ENCODE assay signal across 8 cellular contexts in genomic region chr5:151772029-151772867, GRCh38. TPM values are rescaled to one million over a fixed set of nuclear protein-coding genes. Genes with fewer than 3 reads are reported as not detected.
DNase-seq lines count a peak whose midpoint lies in the region; ATAC-seq and TF ChIP-seq lines count a peak whose summit lies in the region.

No MANE protein-coding gene starts in this region.

- H3K27ac ChIP-seq in neural cell (ENCODE audit: low read length), result peak overlapping the region; percentile 58
- peak overlapping the region; percentile 82 to 90 for H3K27ac ChIP-seq in testis

- no peak for TF ChIP-seq CTCF in NB4 (IDR thresholded peaks at IDR 0.05; ENCODE audit: low read depth, low read length)
- no peak for TF ChIP-seq CTCF in fibroblast of mammary gland (conservative IDR thresholded peaks at IDR 0.05; ENCODE audit: control insufficient read depth, insufficient read depth, low read depth, low read length)
- no peak for TF ChIP-seq CTCF in neural cell (IDR thresholded peaks at IDR 0.05; ENCODE audit: poor library complexity, severe bottlenecking)
- TF ChIP-seq CTCF in testis (IDR thresholded peaks at IDR 0.05), result no peak

- H3K9me3 Mint-ChIP-seq in activated T-cell treated with anti-CD3 and anti-CD28 coated beads, Interleukin-2, amount 50 U/mL, for 4 hours, result no peaks in the 10 kb centered on the region

- peaks cover 35% of the 10 kb centered on the region for H3K36me3 Mint-ChIP-seq in activated T-cell treated with anti-CD3 and anti-CD28 coated beads, Interleukin-2, amount 50 U/mL, for 4 hours (ENCODE audit: insufficient read depth)

- H3F3A ChIP-seq in neural cell (ENCODE audit: insufficient read depth, low read length, poor library complexity, severe bottlenecking), result no peaks in the 10 kb centered on the region

- peak in 2 of 3 experiments; percentile 8 to 78 for DNase-seq in activated CD8-positive, alpha-beta memory T cell treated with anti-CD3 and anti-CD28 coated beads for 48 hours (ENCODE audit: low read depth in 2 of 3, low spot score in 2 of 3)
- no peak for DNase-seq in activated CD8-positive, alpha-beta memory T cell treated with anti-CD3 and anti-CD28 coated beads for 24 hours
- peak; percentile 63 for DNase-seq in NB4 (ENCODE audit: low read depth)
- DNase-seq in activated T-cell treated with anti-CD3 and anti-CD28 coated beads, Interleukin-2, amount 50 U/mL, for 4 hours, result peak; percentile 28
- DNase-seq in fibroblast of mammary gland (ENCODE audit: low read depth), result peak; percentile 25
- peak; percentile 62 for DNase-seq in testis

- intact Hi-C loops in testis (cut with DNase I; ENCODE audit: low total_unique reads), result no loop called here

- no peak overlapping the region for H2AFZ ChIP-seq in neural cell (ENCODE audit: low read depth, low read length)

- ATAC-seq in activated T-cell treated with anti-CD3 and anti-CD28 coated beads, Interleukin-2, amount 50 U/mL, for 4 hours, result peak in 1 of 2 donors; percentile 2
- no peak for ATAC-seq in GM21526 (IDR thresholded peaks at IDR 0.05; ENCODE audit: low FRiP score, unreplicated experiment)

- peak overlapping the region; percentile 70 for H3K9ac ChIP-seq in neural cell (ENCODE audit: low read length)

- H3K4me1 Mint-ChIP-seq in activated T-cell treated with anti-CD3 and anti-CD28 coated beads, Interleukin-2, amount 50 U/mL, for 4 hours (ENCODE audit: low read depth), result peaks cover 43% of the 10 kb centered on the region

- H3K27me3 ChIP-seq in neural cell (ENCODE audit: insufficient read depth, low read depth, low read length) (no peaks in the 10 kb centered on the region), testis (no peaks in the 10 kb centered on the region)

- H3K79me2 ChIP-seq in neural cell (replicated peaks; ENCODE audit: insufficient read depth, low read length), result peaks cover 38% of the 10 kb centered on the region

- TF ChIP-seq RAD21 in neural cell (conservative IDR thresholded peaks at IDR 0.05), result no peak

- WGBS in testis, 2 donors, result 0% methylated on average over 16 to 87 of the region's 87 CpGs

- H3K9me3 ChIP-seq in neural cell (ENCODE audit: low read length) (no peaks in the 10 kb centered on the region), testis (no peaks in the 10 kb centered on the region)

- no peak for TF ChIP-seq POLR2A in NB4 (IDR thresholded peaks at IDR 0.05; ENCODE audit: extremely low read depth, insufficient read length)
- no peak for TF ChIP-seq POLR2A in testis (IDR thresholded peaks at IDR 0.05)

- no peaks in the 10 kb centered on the region for H3K27me3 Mint-ChIP-seq in activated T-cell treated with anti-CD3 and anti-CD28 coated beads, Interleukin-2, amount 50 U/mL, for 4 hours (ENCODE audit: low read depth)

- H3K9me2 ChIP-seq in neural cell (ENCODE audit: insufficient read depth, low read length), result no peaks in the 10 kb centered on the region

- H3K4me1 ChIP-seq in testis, result peaks cover 23% of the 10 kb centered on the region

- TF ChIP-seq EP300 in neural cell (conservative IDR thresholded peaks at IDR 0.05; ENCODE audit: poor library complexity, severe bottlenecking), result no peak

- H3K4me3 ChIP-seq in NB4 (ENCODE audit: low read depth, low read length) (peak overlapping the region; percentile 98), fibroblast of mammary gland (ENCODE audit: control insufficient read depth, low read depth, low read length) (peak overlapping the region; percentile 79), neural cell (ENCODE audit: low read length) (peak overlapping the region; percentile 73), testis (peak overlapping the region; percentile 81 to 85)

- H4K20me1 ChIP-seq in neural cell (ENCODE audit: insufficient read depth), result peaks cover 5% of the 10 kb centered on the region

- peak overlapping the region; percentile 85 for H3K4me2 ChIP-seq in neural cell (ENCODE audit: low read length)

- peak overlapping the region; percentile 88 for H3K4me3 Mint-ChIP-seq in activated T-cell treated with anti-CD3 and anti-CD28 coated beads, Interleukin-2, amount 50 U/mL, for 4 hours

- H3K36me3 ChIP-seq in neural cell (ENCODE audit: insufficient read depth, low read length) (no peaks in the 10 kb centered on the region), testis (ENCODE audit: low read depth, missing control alignments) (no peaks in the 10 kb centered on the region)

TF ChIP-seq in neural cell, 6 proteins besides CTCF, POLR2A, EP300 and RAD21:
- TF ChIP-seq MXI1 (conservative IDR thresholded peaks at IDR 0.05; ENCODE audit: poor library complexity, severe bottlenecking) (peak; percentile 26), POLR2AphosphoS5 (IDR thresholded peaks at IDR 0.05) (no peak), EZH2 (IDR thresholded peaks at IDR 0.05; ENCODE audit: borderline replicate concordance, insufficient read depth, low read length, poor library complexity, severe bottlenecking) (no peak), TAF1 (IDR thresholded peaks at IDR 0.05; ENCODE audit: low read depth) (peak; percentile 22), SMC3 (conservative IDR thresholded peaks at IDR 0.05; ENCODE audit: poor library complexity) (no peak)
- TF ChIP-seq, protein P1, sequence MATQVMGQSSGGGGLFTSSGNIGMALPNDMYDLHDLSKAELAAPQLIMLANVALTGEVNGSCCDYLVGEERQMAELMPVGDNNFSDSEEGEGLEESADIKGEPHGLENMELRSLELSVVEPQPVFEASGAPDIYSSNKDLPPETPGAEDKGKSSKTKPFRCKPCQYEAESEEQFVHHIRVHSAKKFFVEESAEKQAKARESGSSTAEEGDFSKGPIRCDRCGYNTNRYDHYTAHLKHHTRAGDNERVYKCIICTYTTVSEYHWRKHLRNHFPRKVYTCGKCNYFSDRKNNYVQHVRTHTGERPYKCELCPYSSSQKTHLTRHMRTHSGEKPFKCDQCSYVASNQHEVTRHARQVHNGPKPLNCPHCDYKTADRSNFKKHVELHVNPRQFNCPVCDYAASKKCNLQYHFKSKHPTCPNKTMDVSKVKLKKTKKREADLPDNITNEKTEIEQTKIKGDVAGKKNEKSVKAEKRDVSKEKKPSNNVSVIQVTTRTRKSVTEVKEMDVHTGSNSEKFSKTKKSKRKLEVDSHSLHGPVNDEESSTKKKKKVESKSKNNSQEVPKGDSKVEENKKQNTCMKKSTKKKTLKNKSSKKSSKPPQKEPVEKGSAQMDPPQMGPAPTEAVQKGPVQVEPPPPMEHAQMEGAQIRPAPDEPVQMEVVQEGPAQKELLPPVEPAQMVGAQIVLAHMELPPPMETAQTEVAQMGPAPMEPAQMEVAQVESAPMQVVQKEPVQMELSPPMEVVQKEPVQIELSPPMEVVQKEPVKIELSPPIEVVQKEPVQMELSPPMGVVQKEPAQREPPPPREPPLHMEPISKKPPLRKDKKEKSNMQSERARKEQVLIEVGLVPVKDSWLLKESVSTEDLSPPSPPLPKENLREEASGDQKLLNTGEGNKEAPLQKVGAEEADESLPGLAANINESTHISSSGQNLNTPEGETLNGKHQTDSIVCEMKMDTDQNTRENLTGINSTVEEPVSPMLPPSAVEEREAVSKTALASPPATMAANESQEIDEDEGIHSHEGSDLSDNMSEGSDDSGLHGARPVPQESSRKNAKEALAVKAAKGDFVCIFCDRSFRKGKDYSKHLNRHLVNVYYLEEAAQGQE (IDR thresholded peaks at IDR 0.05; ENCODE audit: borderline replicate concordance), result no peak

RNA-seq across cellular contexts. Expression of gene G3BP1, which starts 0.5 kb away (rescaled TPM):
- 100 to 1,000 TPM; 532 to 555 (median 540) TPM for total RNA-seq in activated T-cell treated with anti-CD3 and anti-CD28 coated beads, Interleukin-2, amount 50 U/mL, for 4 hours
- polyA plus RNA-seq in neural cell, result 41.5 and 65.5 TPM in 2 replicates
- 94.7 and 115 TPM in 2 replicates for polyA minus RNA-seq in neural cell
- 100 to 1,000 TPM; 112 TPM for total RNA-seq in testis
- 115 TPM for polyA plus RNA-seq in testis (ENCODE audit: insufficient read depth, low read depth, low replicate concordance)

RNA-seq across cellular contexts. Expression of gene ATOX1, which starts 13.8 kb away (rescaled TPM):
- total RNA-seq in activated T-cell treated with anti-CD3 and anti-CD28 coated beads, Interleukin-2, amount 50 U/mL, for 4 hours, result 10 to 100 TPM; 89.0 to 94.3 (median 91.7) TPM
- polyA plus RNA-seq in neural cell (79.9 and 151 TPM in 2 replicates), testis (ENCODE audit: insufficient read depth, low read depth, low replicate concordance) (115 TPM)
- polyA minus RNA-seq in neural cell, result 40.5 and 43.3 TPM in 2 replicates
- 100 to 1,000 TPM; 135 to 145 TPM for total RNA-seq in testis

Comparison
In these comparisons a context has a peak if more than half of its experiments do, and no peak if none do; other contexts are left out.
1. RNA of gene G3BP1, which starts 0.5 kb away (total RNA-seq): 532 to 555 TPM in activated T-cell treated with anti-CD3 and anti-CD28 coated beads, Interleukin-2, amount 50 U/mL, for 4 hours; 112 TPM in testis; every median in the first group is over 4 times any median in the second.
2. Peak in every context shown above with its lines, with median percentiles within 50 percentile points of each other: H3K4me3 ChIP-seq.